In the genomic region with DNA sequence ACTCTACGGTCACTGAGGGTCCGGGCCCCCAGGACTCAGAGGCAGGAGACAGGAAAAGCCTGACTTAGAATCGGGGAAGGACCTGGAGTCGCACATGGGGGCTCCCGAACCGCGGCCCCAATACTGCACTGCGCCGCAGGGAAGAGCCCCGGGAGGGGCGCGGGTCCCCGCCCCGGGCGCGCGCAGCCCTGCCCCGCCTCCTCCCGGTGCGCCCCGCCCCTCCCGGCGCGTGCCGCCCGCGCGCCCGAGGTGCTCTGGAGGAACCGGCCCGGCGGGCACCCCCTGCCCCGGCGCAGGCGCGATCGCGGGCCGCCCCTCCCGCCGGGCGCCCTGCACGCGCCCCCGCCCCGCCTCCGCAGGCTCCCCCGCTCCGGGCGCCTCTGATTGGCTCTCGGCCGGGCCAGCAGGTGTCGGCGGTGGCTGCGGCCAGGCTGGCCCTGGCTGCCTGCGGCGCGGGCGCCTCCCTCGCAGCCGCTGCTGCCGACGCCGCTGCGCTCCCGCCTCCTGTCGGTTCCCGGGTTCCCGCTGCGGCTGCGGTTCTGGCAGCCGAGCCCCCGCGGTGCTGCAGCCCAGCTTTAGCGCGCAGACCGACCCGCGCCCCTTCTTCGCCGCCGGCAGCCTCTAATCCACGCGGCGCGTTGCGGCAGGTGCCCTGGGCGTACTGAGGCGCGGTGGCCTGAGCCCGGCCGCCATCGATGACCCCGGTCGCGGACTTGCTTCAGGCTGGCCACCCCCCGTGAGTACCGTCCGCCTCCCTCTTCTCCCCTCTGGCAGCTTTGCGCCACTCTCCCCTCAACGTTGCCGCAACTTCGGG, we compare ENCODE assay signal across 9 cellular contexts. TPM values are rescaled to one million over a fixed set of nuclear protein-coding genes. Genes with fewer than 3 reads are reported as not detected.
DNase-seq lines count a peak whose midpoint lies in the region; ATAC-seq, FAIRE-seq and TF ChIP-seq lines count a peak whose summit lies in the region.
"Had no signal": no experiment of that assay in that cellular context is flagged by ENCODE, and none has a peak within 500 bp of the region (broad histone marks: within the 10 kb centered on the region; RNA-seq: fewer than 3 reads in every experiment).

A gene (plus strand): TSS at position 429 of the 814 bp plus-strand sequence. CDS start 91,208 bp downstream, outside the sequence.

- peaks cover 4% of the 10 kb centered on the region for H3K4me1 Mint-ChIP-seq in astrocyte (ENCODE audit: low read depth, unreplicated experiment)

- peak within 1 kb of the TSS; percentile 71 for H3K9ac ChIP-seq in BLaER1
- H3K9ac ChIP-seq in astrocyte (ENCODE audit: low read length), result no peak within 1 kb of the TSS

- ATAC-seq in GM18867 (IDR thresholded peaks at IDR 0.05; ENCODE audit: unreplicated experiment), result peak; percentile 85
- ATAC-seq in HG03064 (IDR thresholded peaks at IDR 0.05; ENCODE audit: low read depth, unreplicated experiment), result peak; percentile 64
- peak; percentile 76 for ATAC-seq in sciatic nerve

- TF ChIP-seq CTCF in astrocyte (IDR thresholded peaks at IDR 0.05; ENCODE audit: insufficient read depth, low read depth, low read length), result no peak

- H3K4me2 ChIP-seq in BLaER1, result peak within 1 kb of the TSS; percentile 100
- peak within 1 kb of the TSS; percentile 78 for H3K4me2 ChIP-seq in astrocyte (ENCODE audit: low read length)
- H3K4me2 ChIP-seq: PC-9 had no signal

- H3K27me3 Mint-ChIP-seq in astrocyte (ENCODE audit: low read depth, unreplicated experiment), result peaks cover 72% of the 10 kb centered on the region

- no peaks in the 10 kb centered on the region for H3K79me2 ChIP-seq in astrocyte (ENCODE audit: insufficient read depth, low read length)

- H2AFZ ChIP-seq in astrocyte (ENCODE audit: low read depth, low read length), result peak within 1 kb of the TSS; percentile 63
- H2AFZ ChIP-seq: PC-9 had no signal

- peak within 1 kb of the TSS; percentile 88 for H3K4me3 Mint-ChIP-seq in astrocyte (ENCODE audit: unreplicated experiment)

- peaks cover 35% of the 10 kb centered on the region for H3K27me3 ChIP-seq in BLaER1
- H3K27me3 ChIP-seq in astrocyte (ENCODE audit: insufficient read depth, low read length), result peaks cover 49% of the 10 kb centered on the region
- H3K27me3 ChIP-seq in SJCRH30, result no peaks in the 10 kb centered on the region

- H3K36me3 ChIP-seq in BLaER1 (no peaks in the 10 kb centered on the region), astrocyte (ENCODE audit: insufficient read depth, low read length) (no peaks in the 10 kb centered on the region), SJCRH30 (no peaks in the 10 kb centered on the region)

- no peak within 1 kb of the TSS; the same call in 1 of the 2 replicates for H3K27ac ChIP-seq in BLaER1
- no peak within 1 kb of the TSS for H3K27ac ChIP-seq in astrocyte (ENCODE audit: low read depth, low read length)
- H3K27ac ChIP-seq in SJCRH30, result no peak within 1 kb of the TSS
- H3K27ac ChIP-seq: PC-9 had no signal

- H3K4me1 ChIP-seq in BLaER1 (peaks cover 15% of the 10 kb centered on the region), astrocyte (ENCODE audit: insufficient read depth, low read length) (peaks cover 11% of the 10 kb centered on the region), SJCRH30 (no peaks in the 10 kb centered on the region)

- no peaks in the 10 kb centered on the region for H3K9me3 Mint-ChIP-seq in astrocyte (ENCODE audit: unreplicated experiment)

- intact Hi-C loops in sciatic nerve (cut with DNase I), result no loop called here

- H4K20me1 ChIP-seq in BLaER1 (peaks cover 9% of the 10 kb centered on the region; the same call in 1 of the 2 replicates), astrocyte (ENCODE audit: insufficient read depth, low read length) (no peaks in the 10 kb centered on the region)

- H3K27ac Mint-ChIP-seq in astrocyte (ENCODE audit: unreplicated experiment), result no peak within 1 kb of the TSS

- H3K9me3 ChIP-seq in BLaER1 (no peaks in the 10 kb centered on the region), astrocyte (ENCODE audit: insufficient read depth, low read depth, low read length) (no peaks in the 10 kb centered on the region), iPS-18c (ENCODE audit: control insufficient read depth, insufficient read depth, low read length) (peaks cover 2% of the 10 kb centered on the region), SJCRH30 (replicated peaks) (no peaks in the 10 kb centered on the region)

- no peak for FAIRE-seq in astrocyte (lab: Jason Lieb, UNC)

- H3K36me3 Mint-ChIP-seq in astrocyte (ENCODE audit: low read depth, unreplicated experiment), result no peaks in the 10 kb centered on the region

- H3K4me3 ChIP-seq in BLaER1 (peak within 1 kb of the TSS; percentile 77), astrocyte (ENCODE audit: insufficient read depth, low read depth, low read length) (peak within 1 kb of the TSS; percentile 21), iPS-18c (ENCODE audit: insufficient read depth, low read depth, low read length) (peak within 1 kb of the TSS; percentile 72), SJCRH30 (no peak within 1 kb of the TSS)
- H3K4me3 ChIP-seq: PC-9 had no signal

- peak; percentile 19 for DNase-seq in NCI-H345 treated with DMSO at 0.1 percent for 48 hours (lab: John Stamatoyannopoulos, UW; ENCODE audit: unreplicated experiment)
- no peak for DNase-seq in astrocyte (ENCODE audit: low read depth)
- no peak for DNase-seq in sciatic nerve (ENCODE audit: low spot score)
- no peak for DNase-seq in SJCRH30

RNA-seq across cellular contexts. Expression of the gene that starts here (rescaled TPM):
- 0.07 TPM in 1 of 2 replicates, not detected in the other for total RNA-seq in astrocyte
- total RNA-seq in sciatic nerve, result 8.4 TPM
- not detected in 2 replicates for total RNA-seq in SJCRH30 (2014; rRNA removed; shearing (Covaris generic))
- total RNA-seq: PC-9 had no signal
